9 cellular contexts compared by ENCODE assay signal in genomic region chr14:81710232-81710845, GRCh38.
A peak's percentile ranks its signal among the peaks of the same experiment; 100 is the strongest.
DNase-seq lines count a peak whose midpoint lies in the region; ATAC-seq and TF ChIP-seq lines count a peak whose summit lies in the region.
"Had no signal": no experiment of that assay in that cellular context is flagged by ENCODE, and none has a peak within 500 bp of the region (broad histone marks: within the 10 kb centered on the region; RNA-seq: fewer than 3 reads in every experiment).

No MANE protein-coding gene starts in this region.

- H3K36me3 Mint-ChIP-seq in activated T-helper 17 cell treated with anti-CD3 and anti-CD28 coated beads, Interleukin-2, amount 50 U/mL, for 72 hours (ENCODE audit: low read depth), result no peaks in the 10 kb centered on the region
- H3K36me3 Mint-ChIP-seq: memory B cell had no signal

- H3K4me3 Mint-ChIP-seq in activated T-helper 17 cell treated with anti-CD3 and anti-CD28 coated beads, Interleukin-2, amount 50 U/mL, for 72 hours, result no peak overlapping the region
- H3K4me3 Mint-ChIP-seq: memory B cell had no signal

- H3K4me3 ChIP-seq in astrocyte of the spinal cord (ENCODE audit: low read depth, low read length), result no peak overlapping the region
- no peak overlapping the region for H3K4me3 ChIP-seq in left lung

- no peaks in the 10 kb centered on the region for H3K27me3 ChIP-seq in left lung

- ATAC-seq in GM21619 (IDR thresholded peaks at IDR 0.05; ENCODE audit: unreplicated experiment) (peak; percentile 72), left lung (peak; percentile 56), GM21723 (IDR thresholded peaks at IDR 0.05; ENCODE audit: unreplicated experiment) (no peak), GM21825 (IDR thresholded peaks at IDR 0.05; ENCODE audit: unreplicated experiment) (no peak)
- no peak for ATAC-seq in activated T-helper 17 cell treated with anti-CD3 and anti-CD28 coated beads, Interleukin-2, amount 50 U/mL, for 72 hours (replicated peaks)

- H3K9me3 ChIP-seq in left lung, result no peaks in the 10 kb centered on the region

- TF ChIP-seq CTCF in astrocyte of the spinal cord (IDR thresholded peaks at IDR 0.05; ENCODE audit: low read depth, low read length) (peak; percentile 43), left lung (IDR thresholded peaks at IDR 0.05) (peak; percentile 38 to 46)

- no peaks in the 10 kb centered on the region for H3K4me1 Mint-ChIP-seq in activated T-helper 17 cell treated with anti-CD3 and anti-CD28 coated beads, Interleukin-2, amount 50 U/mL, for 72 hours
- H3K4me1 Mint-ChIP-seq: memory B cell had no signal

- H3K9me3 Mint-ChIP-seq in activated T-helper 17 cell treated with anti-CD3 and anti-CD28 coated beads, Interleukin-2, amount 50 U/mL, for 72 hours, result peaks cover 11% of the 10 kb centered on the region

- in situ Hi-C loops in astrocyte of the spinal cord (cut with HindIII; ENCODE audit: low sequenced_read_pairs), result no loop called here

- DNase-seq in DMS153 treated with DMSO at 0.1 percent for 48 hours (lab: John Stamatoyannopoulos, UW; ENCODE audit: unreplicated experiment), result peak; percentile 33
- peak; percentile 64 for DNase-seq in NCI-H2107 treated with DMSO at 0.1 percent for 48 hours (lab: John Stamatoyannopoulos, UW; ENCODE audit: unreplicated experiment)
- DNase-seq in astrocyte of the spinal cord (ENCODE audit: low read depth, low spot score), result peak; percentile 4
- no peak for DNase-seq in left lung

- no peak overlapping the region for H3K27ac Mint-ChIP-seq in activated T-helper 17 cell treated with anti-CD3 and anti-CD28 coated beads, Interleukin-2, amount 50 U/mL, for 72 hours
- H3K27ac Mint-ChIP-seq: memory B cell had no signal

- intact Hi-C loops in left lung (cut with DNase I), result no loop called here

- no peaks in the 10 kb centered on the region for H3K36me3 ChIP-seq in left lung

- H3K27ac ChIP-seq in left lung, result no peak overlapping the region

- no peaks in the 10 kb centered on the region for H3K4me1 ChIP-seq in left lung

- peaks cover 12% of the 10 kb centered on the region for H3K27me3 Mint-ChIP-seq in activated T-helper 17 cell treated with anti-CD3 and anti-CD28 coated beads, Interleukin-2, amount 50 U/mL, for 72 hours

Comparison
In these comparisons a context has a peak if more than half of its experiments do, and no peak if none do; other contexts are left out.
1. DNase-seq: peak in DMS153 treated with DMSO at 0.1 percent for 48 hours (single experiment), NCI-H2107 treated with DMSO at 0.1 percent for 48 hours (single experiment) and astrocyte of the spinal cord (single experiment); none in left lung (0 of 2).
2. ATAC-seq: peak in GM21619 (single experiment) and left lung (single experiment); none in GM21723 (single experiment), GM21825 (single experiment) and activated T-helper 17 cell treated with anti-CD3 and anti-CD28 coated beads, Interleukin-2, amount 50 U/mL, for 72 hours (single experiment).